Comparison of ENCODE assay signal across 8 cellular contexts in genomic region chr9:34665109-34665380, GRCh38. TPM values are rescaled to one million over a fixed set of nuclear protein-coding genes. Genes with fewer than 3 reads are reported as not detected.
DNase-seq lines count a peak whose midpoint lies in the region; ATAC-seq and TF ChIP-seq lines count a peak whose summit lies in the region.

No MANE protein-coding gene starts in this region.

- peak overlapping the region; percentile 98 for H3K4me2 ChIP-seq in HCT116 (ENCODE audit: low read length)

- intact Hi-C loops in CD4-positive, alpha-beta memory T cell (cut with micrococcal nuclease) = loop anchor here (1.0 to 10.0 kb wide), 7 partner anchors 28 to 1150 kb away; partner anchors contain the start of genes CREB3, DNAJB5, FANCG and HINT2
- intact Hi-C loops in HCT116 (cut with micrococcal nuclease) = loop anchor here (2.0 kb wide), 1 partner anchor 52 kb away; the partner anchor contains the start of gene RPP25L
- intact Hi-C loops in activated CD8-positive, alpha-beta T cell treated with anti-CD3 and anti-CD28 coated beads for 36 hours (cut with micrococcal nuclease) = no loop called here

- peak overlapping the region; percentile 98 for H3K27ac ChIP-seq in CD4-positive, alpha-beta memory T cell (ENCODE audit: low read depth, low read length)
- H3K27ac ChIP-seq in HCT116 (ENCODE audit: low read depth, low read length) (peak overlapping the region; percentile 36), layer of hippocampus (ENCODE audit: low read depth, low read length) (peak overlapping the region; percentile 87)

- peak overlapping the region; percentile 63 for H3K9ac ChIP-seq in HCT116 (ENCODE audit: low read length)

- TF ChIP-seq RAD21 in HCT116 (IDR thresholded peaks at IDR 0.05; ENCODE audit: low read depth) = no peak

- H3K9me3 Mint-ChIP-seq in CD4-positive, alpha-beta memory T cell = peaks cover 2 to 19% (median 10%) of the 10 kb centered on the region in 8 donors
- H3K9me3 Mint-ChIP-seq in activated CD8-positive, alpha-beta T cell treated with anti-CD3 and anti-CD28 coated beads for 36 hours = peaks cover 5% of the 10 kb centered on the region
- peaks cover 4% of the 10 kb centered on the region for H3K9me3 Mint-ChIP-seq in type B pancreatic cell

- TF ChIP-seq CTCF in HCT116 (IDR thresholded peaks at IDR 0.05 in 2 of 3, conservative IDR thresholded peaks at IDR 0.05 in 1 of 3; ENCODE audit: borderline replicate concordance in 1 of 3, insufficient read depth in 1 of 3, low read depth in 2 of 3, low read length in 2 of 3) = no peak
- TF ChIP-seq CTCF in activated CD8-positive, alpha-beta T cell treated with anti-CD3 and anti-CD28 coated beads for 36 hours (IDR thresholded peaks at IDR 0.05) = no peak
- no peak for TF ChIP-seq CTCF in type B pancreatic cell (conservative IDR thresholded peaks at IDR 0.05)

- peaks cover 12% of the 10 kb centered on the region; the same call in 1 of the 2 replicates for H3K79me2 ChIP-seq in HCT116 (ENCODE audit: insufficient read depth, low read length)

- peak overlapping the region in 6 of 7 donors; percentile 95 to 99 (median 99) for H3K27ac Mint-ChIP-seq in CD4-positive, alpha-beta memory T cell
- no peak overlapping the region for H3K27ac Mint-ChIP-seq in activated CD8-positive, alpha-beta T cell treated with anti-CD3 and anti-CD28 coated beads for 36 hours
- H3K27ac Mint-ChIP-seq in type B pancreatic cell = peak overlapping the region; percentile 98

- H3K27me3 ChIP-seq in CD4-positive, alpha-beta memory T cell (ENCODE audit: insufficient read depth, low read length) = no peaks in the 10 kb centered on the region
- no peaks in the 10 kb centered on the region for H3K27me3 ChIP-seq in HCT116 (ENCODE audit: insufficient read depth, low read length)
- H3K27me3 ChIP-seq in layer of hippocampus (ENCODE audit: control insufficient read depth, insufficient read depth, low read length) = no peaks in the 10 kb centered on the region

- H3K4me3 ChIP-seq in CD4-positive, alpha-beta memory T cell (ENCODE audit: low read length in 2 of 2) = peak overlapping the region; percentile 57 to 61
- H3K4me3 ChIP-seq in HCT116 (replicated peaks in 1 of 2; ENCODE audit: low read depth in 1 of 2, low read length in 2 of 2) = peak overlapping the region; percentile 48 to 91

- H3K4me1 ChIP-seq in CD4-positive, alpha-beta memory T cell (ENCODE audit: insufficient read depth, low read length) = peaks cover 62% of the 10 kb centered on the region
- peaks cover 10 to 28% of the 10 kb centered on the region in 2 experiments for H3K4me1 ChIP-seq in HCT116 (ENCODE audit: control insufficient read depth in 1 of 2, insufficient read depth in 2 of 2, low read length in 2 of 2)

- no peak overlapping the region for H2AFZ ChIP-seq in HCT116 (ENCODE audit: low read depth, low read length, poor library complexity, severe bottlenecking)

- POLR2A ChIA-PET in CD4-positive, alpha-beta memory T cell (lab: Charles Lee; ENCODE audit: partially characterized antibody) = interaction anchor here (0.8 to 18.7 kb wide), 12 partner anchors 9 to 952 kb away, joined by 3 to 484 read pairs (median 4); partner anchors contain the start of genes DCTN3, DNAI1, GALT and IL11RA
- POLR2A ChIA-PET in HCT116 (lab: Charles Lee) = interaction anchor here (0.6 to 1.7 kb wide), 6 partner anchors 13 to 880 kb away, joined by 3 to 14 read pairs (median 6); partner anchors contain the start of genes ATOSB, GALT, IL11RA and SIGMAR1
- POLR2A ChIA-PET in activated CD8-positive, alpha-beta T cell treated with anti-CD3 and anti-CD28 coated beads for 36 hours (lab: Charles Lee) = interaction anchor here (1.1 to 1.5 kb wide), 2 partner anchors 20 to 28 kb away, joined by 3 to 12 read pairs; partner anchors contain the start of gene SIGMAR1

- H4K20me1 ChIP-seq in HCT116 (ENCODE audit: insufficient read depth) = no peaks in the 10 kb centered on the region

- no peaks in the 10 kb centered on the region for H3K9me3 ChIP-seq in CD4-positive, alpha-beta memory T cell (ENCODE audit: control insufficient read depth in 1 of 2, low read length in 2 of 2)
- no peaks in the 10 kb centered on the region for H3K9me3 ChIP-seq in HCT116 (ENCODE audit: control insufficient read depth in 1 of 2, insufficient read depth in 1 of 2, low read depth in 1 of 2, low read length in 2 of 2)

- RAD21 ChIA-PET in HCT116 (lab: Charles Lee; ENCODE audit: low non-redundant PET in 1 of 2, low total read pairs in 2 of 2, uncharacterized antibody in 2 of 2, unreplicated experiment in 2 of 2) = no interaction called here

- no peaks in the 10 kb centered on the region for H3K9me2 ChIP-seq in HCT116 (ENCODE audit: insufficient read depth)

- no TSS peak for BruUV-seq in HCT116 (replicated peaks; lab: Mats Ljungman, UMichigan)

- H3K36me3 ChIP-seq in CD4-positive, alpha-beta memory T cell (ENCODE audit: insufficient read depth, low read length) = peaks cover 15% of the 10 kb centered on the region
- H3K36me3 ChIP-seq in HCT116 (ENCODE audit: control insufficient read depth in 1 of 2, insufficient read depth in 2 of 2, low read length in 2 of 2) = no peaks in the 10 kb centered on the region

- DNase-seq in CD4-positive, alpha-beta memory T cell = no peak
- DNase-seq in HCT116 (ENCODE audit: low read depth, low spot score) (no peak), type B pancreatic cell (ENCODE audit: extremely low spot score, unreplicated experiment) (no peak)
- no peak for DNase-seq in activated CD8-positive, alpha-beta T cell treated with anti-CD3 and anti-CD28 coated beads for 36 hours
- DNase-seq in activated CD8-positive, alpha-beta memory T cell treated with anti-CD3 and anti-CD28 coated beads, Interleukin-2, amount 50 U/mL, for 4 hours = no peak
- no peak for DNase-seq in stimulated activated naive CD4-positive, alpha-beta T cell treated with Interleukin-2 at 50 U/mL for 16 hours (lab: John Stamatoyannopoulos, UW)

- peak overlapping the region; percentile 85 to 97 (median 93) for H3K4me3 Mint-ChIP-seq in CD4-positive, alpha-beta memory T cell
- H3K4me3 Mint-ChIP-seq in activated CD8-positive, alpha-beta T cell treated with anti-CD3 and anti-CD28 coated beads for 36 hours = peak overlapping the region; percentile 79
- peak overlapping the region; percentile 96 for H3K4me3 Mint-ChIP-seq in type B pancreatic cell

- H3K4me1 Mint-ChIP-seq in CD4-positive, alpha-beta memory T cell = peaks cover 43 to 70% (median 57%) of the 10 kb centered on the region in 4 donors
- peaks cover 22% of the 10 kb centered on the region for H3K4me1 Mint-ChIP-seq in activated CD8-positive, alpha-beta T cell treated with anti-CD3 and anti-CD28 coated beads for 36 hours (ENCODE audit: low read depth)
- peaks cover 9% of the 10 kb centered on the region for H3K4me1 Mint-ChIP-seq in type B pancreatic cell (ENCODE audit: unreplicated experiment)

- H3K36me3 Mint-ChIP-seq in CD4-positive, alpha-beta memory T cell = peaks cover 38 to 40% of the 10 kb centered on the region in 2 donors
- H3K36me3 Mint-ChIP-seq in activated CD8-positive, alpha-beta T cell treated with anti-CD3 and anti-CD28 coated beads for 36 hours (ENCODE audit: low read depth) = peaks cover 8% of the 10 kb centered on the region
- peaks cover 19% of the 10 kb centered on the region for H3K36me3 Mint-ChIP-seq in type B pancreatic cell

- TF ChIP-seq POLR2A in HCT116 (IDR thresholded peaks at IDR 0.05; ENCODE audit: borderline replicate concordance, extremely low read depth, insufficient read depth, insufficient read length) = no peak

- ATAC-seq in HCT116 (peak; percentile 19), esophagus mucosa (no peak)
- ATAC-seq in activated CD8-positive, alpha-beta T cell treated with anti-CD3 and anti-CD28 coated beads for 36 hours = no peak

- CTCF ChIA-PET in CD4-positive, alpha-beta memory T cell (lab: Charles Lee; ENCODE audit: partially characterized antibody) = interaction anchor here (0.7 to 8.6 kb wide), 11 partner anchors 9 to 431 kb away, joined by 3 to 168 read pairs (median 4); partner anchors contain the start of genes DCTN3, GALT, PIGO and SIGMAR1
- CTCF ChIA-PET in HCT116 (lab: Charles Lee) = interaction anchor here (0.7 to 2.3 kb wide), 10 partner anchors 8 to 429 kb away, joined by 3 to 12 read pairs (median 4); partner anchors contain the start of gene GALT
- CTCF ChIA-PET in activated CD8-positive, alpha-beta T cell treated with anti-CD3 and anti-CD28 coated beads for 36 hours (lab: Charles Lee) = interaction anchor here (0.9 to 6.5 kb wide), 9 partner anchors 9 to 446 kb away, joined by 3 to 54 read pairs (median 4); partner anchors contain the start of genes GALT and SIGMAR1

- no peaks in the 10 kb centered on the region for H3K27me3 Mint-ChIP-seq in CD4-positive, alpha-beta memory T cell
- H3K27me3 Mint-ChIP-seq in activated CD8-positive, alpha-beta T cell treated with anti-CD3 and anti-CD28 coated beads for 36 hours = no peaks in the 10 kb centered on the region
- H3K27me3 Mint-ChIP-seq in type B pancreatic cell = no peaks in the 10 kb centered on the region

RNA-seq across cellular contexts. Expression of gene CCL27, which starts 2.6 kb away (rescaled TPM):
- not detected for total RNA-seq in CD4-positive, alpha-beta memory T cell
- under 1 TPM in 1 of 2 donors, not detected in 1; 0.59 TPM for polyA plus RNA-seq in CD4-positive, alpha-beta memory T cell
- 1.0 TPM for total RNA-seq in HCT116 (2021; ENCODE audit: unreplicated experiment)
- 0.53 and 0.71 TPM in 2 replicates for polyA plus RNA-seq in HCT116 (2012)
- under 1 TPM in 1 of 2 experiments, not detected in 1; 0.43 TPM for total RNA-seq in activated CD8-positive, alpha-beta T cell treated with anti-CD3 and anti-CD28 coated beads for 36 hours
- total RNA-seq in type B pancreatic cell (ENCODE audit: low replicate concordance) = 0.43 and 1.1 TPM in 2 replicates
- 0.20 TPM for total RNA-seq in esophagus mucosa

RNA-seq across cellular contexts. Expression of gene IL11RA, which starts 13.1 kb away (rescaled TPM):
- total RNA-seq in CD4-positive, alpha-beta memory T cell = 100 to 1,000 TPM; 204 to 209 TPM
- 10 to 100 TPM; 13.6 to 18.4 TPM for polyA plus RNA-seq in CD4-positive, alpha-beta memory T cell
- total RNA-seq in HCT116 (2021; ENCODE audit: unreplicated experiment) = 10.6 TPM
- 9.5 and 9.9 TPM in 2 replicates for polyA plus RNA-seq in HCT116 (2012)
- total RNA-seq in activated CD8-positive, alpha-beta T cell treated with anti-CD3 and anti-CD28 coated beads for 36 hours = 10 to 100 TPM; 17.4 to 20.7 TPM
- total RNA-seq in type B pancreatic cell (ENCODE audit: low replicate concordance) = 10.8 and 53.8 TPM in 2 replicates
- 4.0 TPM for total RNA-seq in esophagus mucosa

RNA-seq across cellular contexts. Expression of gene GALT, which starts 18.6 kb away (rescaled TPM):
- total RNA-seq in CD4-positive, alpha-beta memory T cell = 100 to 1,000 TPM; 251 to 261 TPM
- polyA plus RNA-seq in CD4-positive, alpha-beta memory T cell = 10 to 100 TPM; 81.9 to 82.9 TPM
- 28.2 TPM for total RNA-seq in HCT116 (2021; ENCODE audit: unreplicated experiment)
- 23.5 and 27.8 TPM in 2 replicates for polyA plus RNA-seq in HCT116 (2012)
- 10 to 100 TPM; 42.8 to 44.5 TPM for total RNA-seq in activated CD8-positive, alpha-beta T cell treated with anti-CD3 and anti-CD28 coated beads for 36 hours
- total RNA-seq in type B pancreatic cell (ENCODE audit: low replicate concordance) = 48.8 and 70.5 TPM in 2 replicates
- total RNA-seq in esophagus mucosa = 14.6 TPM

RNA-seq across cellular contexts. Expression of gene CCL19, which starts 26.0 kb away (rescaled TPM):
- not detected for total RNA-seq in CD4-positive, alpha-beta memory T cell
- polyA plus RNA-seq in CD4-positive, alpha-beta memory T cell = not detected
- total RNA-seq in HCT116 (2021; ENCODE audit: unreplicated experiment) = not detected
- polyA plus RNA-seq in HCT116 (2012) = not detected in 2 replicates
- not detected for total RNA-seq in activated CD8-positive, alpha-beta T cell treated with anti-CD3 and anti-CD28 coated beads for 36 hours
- total RNA-seq in type B pancreatic cell (ENCODE audit: low replicate concordance) = not detected in 2 replicates
- 5.1 TPM for total RNA-seq in esophagus mucosa

RNA-seq across cellular contexts. Expression of gene SIGMAR1, which starts 27.5 kb away (rescaled TPM):
- total RNA-seq in CD4-positive, alpha-beta memory T cell = 10 to 100 TPM; 56.1 to 59.5 TPM
- polyA plus RNA-seq in CD4-positive, alpha-beta memory T cell = 100 to 1,000 TPM; 126 to 193 TPM
- total RNA-seq in HCT116 (2021; ENCODE audit: unreplicated experiment) (109 TPM), type B pancreatic cell (ENCODE audit: low replicate concordance) (59.0 and 79.7 TPM in 2 replicates), esophagus mucosa (56.3 TPM)
- polyA plus RNA-seq in HCT116 (2012) = 130 and 131 TPM in 2 replicates
- total RNA-seq in activated CD8-positive, alpha-beta T cell treated with anti-CD3 and anti-CD28 coated beads for 36 hours = 10 to 100 TPM; 80.7 to 81.2 TPM

Comparison
In these comparisons a context has a peak if more than half of its experiments do, and no peak if none do; other contexts are left out.
1. H3K27ac ChIP-seq: peak in every context shown above with its lines; median percentile 98 in CD4-positive, alpha-beta memory T cell; 87 in layer of hippocampus; 36 in HCT116.